ENCODE assay signal across 8 cellular contexts in genomic region chr4:45064741-45065140, GRCh38.
"Had no signal": no experiment of that assay in that cellular context is flagged by ENCODE, and none has a peak within 500 bp of the region (broad histone marks: within the 10 kb centered on the region; RNA-seq: fewer than 3 reads in every experiment).

No MANE protein-coding gene starts in this region.

- H3K4me1 ChIP-seq: HAP-1 had no signal

- H3K36me3 ChIP-seq: HAP-1 had no signal

- H3K9me3 ChIP-seq: HAP-1 had no signal

- H3K27ac ChIP-seq: HL-60 had no signal

- H3K4me1 Mint-ChIP-seq: IgD-negative memory B cell had no signal

- H3K27me3 Mint-ChIP-seq: IgD-negative memory B cell had no signal

- DNase-seq: GOT3, H7, HFFc6 had no signal

- H3K4me3 ChIP-seq: HAP-1 had no signal

- H3K27ac Mint-ChIP-seq: HFFc6, IgD-negative memory B cell had no signal

- FAIRE-seq: HepG2 had no signal

- ATAC-seq: HCT116, HepG2 had no signal

- H3K4me3 Mint-ChIP-seq: HFFc6, IgD-negative memory B cell had no signal
